In genomic region chr5:81513982-81514381, GRCh38 we compare ENCODE assay signal across 11 cellular contexts.
DNase-seq lines count a peak whose midpoint lies in the region; ATAC-seq and TF ChIP-seq lines count a peak whose summit lies in the region.
"Had no signal": no experiment of that assay in that cellular context is flagged by ENCODE, and none has a peak within 500 bp of the region (broad histone marks: within the 10 kb centered on the region; RNA-seq: fewer than 3 reads in every experiment).

No MANE protein-coding gene starts in this region.

- no peaks in the 10 kb centered on the region for H3K9me3 Mint-ChIP-seq in naive B cell
- H3K9me3 Mint-ChIP-seq: stimulated activated naive CD8-positive, alpha-beta T cell treated with anti-CD3 and anti-CD28 coated beads, Interleukin-15, Interleukin-2, amounts not matched to agents 100 ng/mL and 50 ng/mL, for 24 hours had no signal

- H3K27ac ChIP-seq in VCaP, result no peak overlapping the region

- H3K36me3 Mint-ChIP-seq in naive B cell, result no peaks in the 10 kb centered on the region

- DNase-seq in NCI-H1105 treated with DMSO at 0.1 percent for 48 hours (lab: John Stamatoyannopoulos, UW) (peak; percentile 5), NCI-H1105 (lab: John Stamatoyannopoulos, UW) (no peak), KBM-7 (peak; percentile 31), naive B cell (no peak), UCSD-AML1 (lab: John Stamatoyannopoulos, UW; ENCODE audit: unreplicated experiment) (no peak), NCI-H2196 treated with DMSO at 0.1 percent for 48 hours (lab: John Stamatoyannopoulos, UW; ENCODE audit: unreplicated experiment) (no peak)
- DNase-seq: glutamatergic neuron, retina had no signal

- ATAC-seq in naive B cell (ENCODE audit: low read depth in 2 of 2) (peak; percentile 27 to 54), GM21825 (IDR thresholded peaks at IDR 0.05; ENCODE audit: unreplicated experiment) (no peak)

- TF ChIP-seq CTCF in VCaP (conservative IDR thresholded peaks at IDR 0.05), result 0 out of 2 replicates have a peak, but pooled peaks have one; percentile 27

- H3K4me3 Mint-ChIP-seq in naive B cell, result no peak overlapping the region
- H3K4me3 Mint-ChIP-seq: stimulated activated naive CD8-positive, alpha-beta T cell treated with anti-CD3 and anti-CD28 coated beads, Interleukin-15, Interleukin-2, amounts not matched to agents 100 ng/mL and 50 ng/mL, for 24 hours had no signal

- H3K27ac Mint-ChIP-seq in naive B cell, result peak overlapping the region in 2 of 6 donors; percentile 11 to 34
- H3K27ac Mint-ChIP-seq: stimulated activated naive CD8-positive, alpha-beta T cell treated with anti-CD3 and anti-CD28 coated beads, Interleukin-15, Interleukin-2, amounts not matched to agents 100 ng/mL and 50 ng/mL, for 24 hours had no signal

- H3K4me1 Mint-ChIP-seq in naive B cell, result peaks cover 0 to 12% (median 4%) of the 10 kb centered on the region in 3 donors

- in situ Hi-C loops in KBM-7 (cut with MboI; ENCODE audit: low pct_unique_long_range_greater_than_20kb, low sequenced_read_pairs), result loop anchor here (25.0 kb wide), 1 partner anchor 323 kb away; no protein-coding TSS in a partner anchor

- H3K27me3 Mint-ChIP-seq in naive B cell, result no peaks in the 10 kb centered on the region
- H3K27me3 Mint-ChIP-seq: stimulated activated naive CD8-positive, alpha-beta T cell treated with anti-CD3 and anti-CD28 coated beads, Interleukin-15, Interleukin-2, amounts not matched to agents 100 ng/mL and 50 ng/mL, for 24 hours had no signal

Comparison
In these comparisons a context has a peak if more than half of its experiments do, and no peak if none do; other contexts are left out.
1. DNase-seq: peak in NCI-H1105 treated with DMSO at 0.1 percent for 48 hours (single experiment) and KBM-7 (single experiment); none in NCI-H1105 (single experiment), naive B cell (single experiment), UCSD-AML1 (single experiment) and NCI-H2196 treated with DMSO at 0.1 percent for 48 hours (single experiment).